In genomic region chr1:229557913-229558414, GRCh38 we compare ENCODE assay signal across 8 cellular contexts. TPM values are rescaled to one million over a fixed set of nuclear protein-coding genes. Genes with fewer than 3 reads are reported as not detected.
DNase-seq lines count a peak whose midpoint lies in the region; ATAC-seq and TF ChIP-seq lines count a peak whose summit lies in the region.

No MANE protein-coding gene starts in this region.

- CTCF ChIA-PET in activated B cell treated with CpG ODN at 0.5 μM for 24 hours (lab: Charles Lee) = interaction anchor here (0.6 to 1.9 kb wide), 4 partner anchors 21 to 609 kb away, joined by 3 to 11 read pairs (median 6); partner anchors contain the start of genes TAF5L and URB2

- H3K27me3 Mint-ChIP-seq in activated B cell treated with CpG ODN at 0.5 μM for 24 hours (no peaks in the 10 kb centered on the region), chondrocyte (ENCODE audit: low read depth) (no peaks in the 10 kb centered on the region)

- POLR2A ChIA-PET in activated B cell treated with CpG ODN at 0.5 μM for 24 hours (lab: Charles Lee) = interaction anchor here (0.8 to 3.6 kb wide), 10 partner anchors 21 to 1780 kb away, joined by 3 to 46 read pairs (median 4); partner anchors contain the start of genes EXOC8, NUP133, SPRTN and TAF5L

- H3K27ac Mint-ChIP-seq in activated B cell treated with CpG ODN at 0.5 μM for 24 hours (peak overlapping the region; percentile 78), chondrocyte (ENCODE audit: unreplicated experiment) (peak overlapping the region; percentile 93)

- TF ChIP-seq CTCF in activated B cell treated with CpG ODN at 0.5 μM for 24 hours (IDR thresholded peaks at IDR 0.05) (no peak), chondrocyte (IDR thresholded peaks at IDR 0.05) (no peak)

- H3K36me3 Mint-ChIP-seq in activated B cell treated with CpG ODN at 0.5 μM for 24 hours (ENCODE audit: low read depth) (peaks cover 9% of the 10 kb centered on the region), chondrocyte (ENCODE audit: low read depth) (no peaks in the 10 kb centered on the region)

- H3K4me1 Mint-ChIP-seq in activated B cell treated with CpG ODN at 0.5 μM for 24 hours (peaks cover 31% of the 10 kb centered on the region), chondrocyte (ENCODE audit: low read depth) (peaks cover 49% of the 10 kb centered on the region)

- intact Hi-C loops in activated B cell treated with CpG ODN at 0.5 μM for 24 hours (cut with micrococcal nuclease) = loop anchor here (1.0 to 5.0 kb wide), 8 partner anchors 50 to 1971 kb away; partner anchors contain the start of genes ARV1, CCSAP, COG2 and GALNT2

- DNase-seq in EL (peak; percentile 39), HT-29 (ENCODE audit: low spot score) (peak; percentile 38), activated B cell treated with CpG ODN at 0.5 μM for 24 hours (peak; percentile 57), chondrocyte (ENCODE audit: low spot score) (no peak), left kidney (ENCODE audit: low read depth, low spot score) (peak; percentile 74), NCI-H187 treated with DMSO at 0.1 percent for 48 hours (lab: John Stamatoyannopoulos, UW) (no peak)
- peak; percentile 28 to 32 for DNase-seq in stimulated activated CD4-positive, alpha-beta T cell treated with anti-CD3 and anti-CD28 coated beads, Interleukin-2, amount 100 ng/mL, for 48 hours

- H3K4me3 Mint-ChIP-seq in activated B cell treated with CpG ODN at 0.5 μM for 24 hours (peak overlapping the region; percentile 84), chondrocyte (ENCODE audit: unreplicated experiment) (peak overlapping the region; percentile 73)

- H3K9me3 Mint-ChIP-seq in activated B cell treated with CpG ODN at 0.5 μM for 24 hours = no peaks in the 10 kb centered on the region
- H3K9me3 Mint-ChIP-seq in chondrocyte (ENCODE audit: low read depth) = no peaks in the 10 kb centered on the region

- ATAC-seq in GM21390 (IDR thresholded peaks at IDR 0.05; ENCODE audit: unreplicated experiment) (peak; percentile 35), activated B cell treated with CpG ODN at 0.5 μM for 24 hours (ENCODE audit: low read depth) (peak; percentile 7)

RNA-seq across cellular contexts. Expression of gene ABCB10, which starts 0.5 kb away (rescaled TPM):
- total RNA-seq in HT-29 (2014; rRNA removed; shearing (Covaris generic)) = 10.3 and 13.5 TPM in 2 replicates
- 11.7 and 14.5 TPM in 2 replicates for total RNA-seq in activated B cell treated with CpG ODN at 0.5 μM for 24 hours
- 19.0 to 32.3 TPM (median 32.1 TPM) in 3 replicates for total RNA-seq in chondrocyte

RNA-seq across cellular contexts. Expression of gene NUP133, which starts 49.8 kb away (rescaled TPM):
- 31.5 and 33.5 TPM in 2 replicates for total RNA-seq in HT-29 (2014; rRNA removed; shearing (Covaris generic))
- total RNA-seq in activated B cell treated with CpG ODN at 0.5 μM for 24 hours = 49.6 and 56.2 TPM in 2 replicates
- total RNA-seq in chondrocyte = 30.7 to 37.0 TPM (median 31.0 TPM) in 3 replicates

Comparison
In these comparisons a context has a peak if more than half of its experiments do, and no peak if none do; other contexts are left out.
1. DNase-seq: peak in EL (single experiment), HT-29 (single experiment), activated B cell treated with CpG ODN at 0.5 μM for 24 hours (single experiment), left kidney (single experiment) and stimulated activated CD4-positive, alpha-beta T cell treated with anti-CD3 and anti-CD28 coated beads, Interleukin-2, amount 100 ng/mL, for 48 hours (2 of 2); none in chondrocyte (single experiment) and NCI-H187 treated with DMSO at 0.1 percent for 48 hours (single experiment).